In the genomic region with DNA sequence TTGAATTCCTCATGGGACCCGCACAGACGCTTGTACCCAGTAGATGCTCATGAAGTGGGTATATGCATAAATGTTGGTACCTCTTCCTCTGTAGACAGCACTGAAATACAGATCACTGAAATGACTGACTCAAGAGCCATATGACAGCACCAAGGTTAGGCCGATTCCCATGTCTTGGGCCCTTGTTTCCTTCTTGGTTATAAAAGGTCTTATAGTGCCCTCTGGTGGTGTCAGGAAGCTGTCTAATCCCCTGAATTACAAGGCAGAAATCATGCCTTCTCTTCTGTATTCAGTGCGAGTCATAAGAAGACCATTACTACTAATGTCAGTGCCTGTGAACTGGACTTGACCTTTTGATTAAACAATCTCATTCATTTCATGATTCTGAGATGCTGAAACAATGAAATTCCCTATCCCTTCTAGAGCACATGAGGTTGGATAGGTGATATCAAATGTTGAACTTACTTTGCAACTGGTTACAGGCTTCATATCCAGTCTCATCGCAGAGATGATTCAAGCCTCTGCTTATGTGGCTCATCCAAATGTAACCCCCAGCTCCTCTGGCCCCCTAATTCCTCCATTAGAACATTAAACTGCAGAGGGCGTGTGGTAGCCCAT, we compare ENCODE assay signal across 9 cellular contexts. TPM values are rescaled to one million over a fixed set of nuclear protein-coding genes. Genes with fewer than 3 reads are reported as not detected.
DNase-seq lines count a peak whose midpoint lies in the region; ATAC-seq, FAIRE-seq and TF ChIP-seq lines count a peak whose summit lies in the region.
"Had no signal": no experiment of that assay in that cellular context is flagged by ENCODE, and none has a peak within 500 bp of the region (broad histone marks: within the 10 kb centered on the region; RNA-seq: fewer than 3 reads in every experiment).

No MANE protein-coding gene starts in this region.

- H3K4me3 ChIP-seq in endothelial cell of umbilical vein (replicated peaks in 1 of 3; ENCODE audit: insufficient read depth in 1 of 3, low read depth in 1 of 3, low read length in 3 of 3) = no peak overlapping the region
- no peak overlapping the region for H3K4me3 ChIP-seq in mucosa of descending colon
- H3K4me3 ChIP-seq in thoracic aorta = no peak overlapping the region
- H3K4me3 ChIP-seq: BLaER1 treated with 17β-estradiol and CSF1 and Interleukin-3, amounts not matched to agents 10 nM and 100 nM had no signal

- peaks cover 10% of the 10 kb centered on the region for H3K4me1 ChIP-seq in endothelial cell of umbilical vein (ENCODE audit: control insufficient read depth, extremely low read depth, insufficient read depth, low read length)
- peaks cover 15% of the 10 kb centered on the region for H3K4me1 ChIP-seq in mucosa of descending colon (ENCODE audit: low read depth)
- H3K4me1 ChIP-seq in thoracic aorta (ENCODE audit: control insufficient read depth in 1 of 2, low read depth in 2 of 2) = peaks cover 0 to 10% of the 10 kb centered on the region in 2 donors

- H3K9me1 ChIP-seq in endothelial cell of umbilical vein (replicated peaks; ENCODE audit: control insufficient read depth, extremely low read depth, insufficient read depth, low read length) = no peaks in the 10 kb centered on the region

- CTCF ChIA-PET in endothelial cell of umbilical vein (lab: Charles Lee) = interaction anchor here (0.6 to 6.4 kb wide), 13 partner anchors 8 to 299 kb away, joined by 3 to 118 read pairs (median 5); a partner anchor contains a TSS

- ATAC-seq in HG03135 (IDR thresholded peaks at IDR 0.05; ENCODE audit: unreplicated experiment) = peak; percentile 51
- ATAC-seq in mucosa of descending colon = peak; percentile 76
- peak; percentile 66 for ATAC-seq in thoracic aorta (ENCODE audit: insufficient number of reproducible peaks, low FRiP score, low read depth)

- no peaks in the 10 kb centered on the region for H3K79me2 ChIP-seq in endothelial cell of umbilical vein (ENCODE audit: control insufficient read depth, insufficient read depth, low read length)

- FAIRE-seq in endothelial cell of umbilical vein (lab: Jason Lieb, UNC) = peak; percentile 99

- POLR2A ChIA-PET in endothelial cell of umbilical vein (lab: Charles Lee) = no interaction called here

- H3K27me3 ChIP-seq in endothelial cell of umbilical vein (ENCODE audit: control insufficient read depth in 2 of 2, insufficient read depth in 2 of 2, low read length in 2 of 2) (no peaks in the 10 kb centered on the region), thoracic aorta (replicated peaks; ENCODE audit: insufficient read depth) (no peaks in the 10 kb centered on the region)
- H3K27me3 ChIP-seq: BLaER1 treated with 17β-estradiol and CSF1 and Interleukin-3, amounts not matched to agents 10 nM and 100 nM had no signal

- BruUV-seq in endothelial cell of umbilical vein (replicated peaks; lab: Mats Ljungman, UMichigan) = no TSS peak

- intact Hi-C loops in endothelial cell of umbilical vein (cut with micrococcal nuclease) (loop anchor here (1.0 to 10.0 kb wide), 6 partner anchors 60 to 755 kb away; a partner anchor contains a TSS), mucosa of descending colon (cut with DNase I, micrococcal nuclease) (loop anchor here (2.0 to 10.0 kb wide), 3 partner anchors 165 to 199 kb away; no protein-coding TSS in a partner anchor)

- no peak overlapping the region for H3K9ac ChIP-seq in endothelial cell of umbilical vein (replicated peaks; ENCODE audit: extremely low read depth, insufficient read depth, low read length)
- H3K9ac ChIP-seq: BLaER1 treated with 17β-estradiol and CSF1 and Interleukin-3, amounts not matched to agents 10 nM and 100 nM had no signal

- dilution Hi-C loops in endothelial cell of umbilical vein (cut with MboI; ENCODE audit: extremely low pct_ligation_motif_present, low sequenced_read_pairs) = no loop called here

- H3K4me2 ChIP-seq in endothelial cell of umbilical vein (ENCODE audit: insufficient read depth, low read length) = no peak overlapping the region

- H4K20me1 ChIP-seq in endothelial cell of umbilical vein (replicated peaks; ENCODE audit: control insufficient read depth, extremely low read depth, insufficient read depth, low read length) = no peaks in the 10 kb centered on the region

- H3K27ac ChIP-seq in endothelial cell of umbilical vein (ENCODE audit: insufficient read depth, low read depth, low read length) = no peak overlapping the region
- H3K27ac ChIP-seq in thoracic aorta = no peak overlapping the region

- DNase-seq in NCI-H1436 (lab: John Stamatoyannopoulos, UW) (peak; percentile 20), NCI-H1436 treated with DMSO at 0.1 percent for 48 hours (lab: John Stamatoyannopoulos, UW) (no peak), NCI-H460 (ENCODE audit: extremely low read depth, low read depth) (peak; percentile 78), endothelial cell of umbilical vein (ENCODE audit: low read depth, low spot score) (peak; percentile 77), mucosa of descending colon (peak in 1 of 3 donors; percentile 89), thoracic aorta (ENCODE audit: low spot score) (peak; percentile 33)
- DNase-seq in activated CD4-positive, alpha-beta T cell treated with anti-CD3 and anti-CD28 coated beads for 48 hours = peak; percentile 63

- H3K36me3 ChIP-seq in endothelial cell of umbilical vein (ENCODE audit: control insufficient read depth in 2 of 2, extremely low read depth in 1 of 2, insufficient read depth in 2 of 2, low read length in 2 of 2) = no peaks in the 10 kb centered on the region
- H3K36me3 ChIP-seq in mucosa of descending colon (ENCODE audit: low read depth) = peaks cover 7% of the 10 kb centered on the region
- H3K36me3 ChIP-seq in thoracic aorta = no peaks in the 10 kb centered on the region

- TF ChIP-seq POLR2A in endothelial cell of umbilical vein (IDR thresholded peaks at IDR 0.05; ENCODE audit: low read depth, low read length) = no peak

- no peak overlapping the region for H2AFZ ChIP-seq in endothelial cell of umbilical vein (ENCODE audit: low read depth, low read length)

- H3K9me3 ChIP-seq in endothelial cell of umbilical vein (replicated peaks; ENCODE audit: control insufficient read depth, insufficient read depth, low read length) = no peaks in the 10 kb centered on the region
- no peaks in the 10 kb centered on the region for H3K9me3 ChIP-seq in mucosa of descending colon
- H3K9me3 ChIP-seq in thoracic aorta = no peaks in the 10 kb centered on the region
- H3K9me3 ChIP-seq: BLaER1 treated with 17β-estradiol and CSF1 and Interleukin-3, amounts not matched to agents 10 nM and 100 nM had no signal

- peak; percentile 60 to 62 for TF ChIP-seq CTCF in endothelial cell of umbilical vein (IDR thresholded peaks at IDR 0.05; ENCODE audit: extremely low read depth in 1 of 2, insufficient read depth in 1 of 2, low read depth in 1 of 2, low read length in 2 of 2)
- peak; percentile 40 for TF ChIP-seq CTCF in mucosa of descending colon (IDR thresholded peaks at IDR 0.05)
- TF ChIP-seq CTCF in thoracic aorta (IDR thresholded peaks at IDR 0.05) = peak; percentile 74

TF ChIP-seq in endothelial cell of umbilical vein, 7 proteins besides CTCF, POLR2A, EP300 and RAD21:
- TF ChIP-seq POLR2AphosphoS5 (IDR thresholded peaks at IDR 0.05; ENCODE audit: insufficient read depth, low read depth, low read length) = no peak

RNA-seq across cellular contexts. Expression of a gene that starts 59.7 kb away (rescaled TPM):
- 4.4 and 4.6 TPM in 2 replicates for total RNA-seq in NCI-H460 (2014; rRNA removed; shearing (Covaris generic))
- 10.2 and 20.9 TPM in 2 replicates for polyA plus RNA-seq in NCI-H460 (2014; cell fraction: nucleus; rRNA removed)
- total RNA-seq in endothelial cell of umbilical vein (12.9 and 13.3 TPM in 2 replicates), mucosa of descending colon (10 to 100 TPM; 35.2 to 59.5 (median 35.6) TPM), thoracic aorta (10 to 100 TPM; 14.5 to 33.4 TPM)
- polyA plus RNA-seq in endothelial cell of umbilical vein = 5.3 and 6.6 TPM in 2 replicates
- polyA plus RNA-seq in endothelial cell of umbilical vein (2011; cell fraction: cytosol; rRNA removed) = 3.3 and 3.5 TPM in 2 replicates
- polyA plus RNA-seq in endothelial cell of umbilical vein (2011; cell fraction: nucleus; rRNA removed) = 16.3 and 19.5 TPM in 2 replicates
- 7.7 and 7.8 TPM in 2 replicates for polyA plus RNA-seq in endothelial cell of umbilical vein (2012)
- polyA minus RNA-seq in endothelial cell of umbilical vein = 9.5 and 10.9 TPM in 2 replicates
- 8.3 TPM for polyA minus RNA-seq in endothelial cell of umbilical vein (2011; cell fraction: cytosol; rRNA and poly(A)+ RNA removed)
- 9.8 and 17.5 TPM in 2 replicates for polyA minus RNA-seq in endothelial cell of umbilical vein (2011; cell fraction: nucleus; rRNA and poly(A)+ RNA removed)
